In genomic region chr4:80787306-80787705, GRCh38 we compare ENCODE assay signal across 30 cellular contexts.
"Had no signal": no experiment of that assay in that cellular context is flagged by ENCODE, and none has a peak within 500 bp of the region (broad histone marks: within the 10 kb centered on the region; RNA-seq: fewer than 3 reads in every experiment).

No MANE protein-coding gene starts in this region.

- H3K27me3 ChIP-seq: adrenal gland, body of pancreas, breast epithelium, SJCRH30 had no signal

- H3K4me1 ChIP-seq: adrenal gland, body of pancreas, breast epithelium had no signal

- H3K9me3 Mint-ChIP-seq: activated CD4-positive, alpha-beta memory T cell treated with anti-CD3 and anti-CD28 coated beads, Interleukin-2, amount 10 ng/mL, durations not matched to agents 7 days and 5 days; activated naive CD4-positive, alpha-beta T cell treated with anti-CD3 and anti-CD28 coated beads for 36 hours; activated T-cell treated with anti-CD3 and anti-CD28 coated beads, Interleukin-2, amount 50 U/mL, for 24 hours had no signal

- H3K27ac Mint-ChIP-seq: activated CD4-positive, alpha-beta memory T cell treated with anti-CD3 and anti-CD28 coated beads, Interleukin-2, amount 10 ng/mL, durations not matched to agents 7 days and 5 days; activated naive CD4-positive, alpha-beta T cell treated with anti-CD3 and anti-CD28 coated beads for 36 hours; activated T-cell treated with anti-CD3 and anti-CD28 coated beads, Interleukin-2, amount 50 U/mL, for 24 hours had no signal

- H3K4me3 Mint-ChIP-seq: activated CD4-positive, alpha-beta memory T cell treated with anti-CD3 and anti-CD28 coated beads, Interleukin-2, amount 10 ng/mL, durations not matched to agents 7 days and 5 days; activated naive CD4-positive, alpha-beta T cell treated with anti-CD3 and anti-CD28 coated beads for 36 hours; activated T-cell treated with anti-CD3 and anti-CD28 coated beads, Interleukin-2, amount 50 U/mL, for 24 hours had no signal

- DNase-seq: activated CD4-positive, alpha-beta memory T cell treated with anti-CD3 and anti-CD28 coated beads, Interleukin-2, amount 10 ng/mL, durations not matched to agents 7 days and 5 days; activated CD4-positive, alpha-beta T cell treated with anti-CD3 and anti-CD28 coated beads for 1 hour; activated CD4-positive, alpha-beta T cell treated with anti-CD3 and anti-CD28 coated beads for 48 hours; activated CD4-positive, CD25-positive, alpha-beta regulatory T cell; activated CD8-positive, alpha-beta memory T cell treated with anti-CD3 and anti-CD28 coated beads for 24 hours; activated gamma-delta T cell treated with Interleukin-2 at 50 U/mL for 16 hours; activated naive CD4-positive, alpha-beta T cell treated with anti-CD3 and anti-CD28 coated beads for 36 hours; activated T-cell treated with anti-CD3 and anti-CD28 coated beads, Interleukin-2, amount 50 U/mL, for 24 hours; adrenal gland; body of pancreas; NCI-H1092 treated with DMSO at 0.1 percent for 48 hours; NCI-H1417; NCI-H146; NCI-H187; NCI-H2029 treated with DMSO at 0.1 percent for 48 hours; NCI-H2107; NCI-H2171; NCI-H510A; NCI-H526; NCI-H748 treated with DMSO at 0.1 percent for 48 hours; NK-92 treated with Interleukin-12 subunit alpha and Interleukin-12 subunit beta, amount 100 ng/mL, for 24 hours; Right ventricle myocardium superior; SJCRH30; SW 1271; T-helper 9 cell had no signal

- H3K36me3 ChIP-seq: adrenal gland, breast epithelium, SJCRH30 had no signal

- H3K27ac ChIP-seq: adrenal gland, body of pancreas, breast epithelium, KMS-11, SJCRH30, SK-N-MC, VCaP had no signal

- ATAC-seq: body of pancreas had no signal

- H3K9ac ChIP-seq: KMS-11 had no signal

- FAIRE-seq: astrocyte had no signal

- H3K4me2 ChIP-seq: KMS-11 had no signal

- H3K9me3 ChIP-seq: adrenal gland, body of pancreas, breast epithelium, SJCRH30 had no signal

- H3K4me3 ChIP-seq: adrenal gland, body of pancreas, breast epithelium, SJCRH30, SK-N-MC had no signal
